Comparison of ENCODE assay signal across 9 cellular contexts in the genomic region with DNA sequence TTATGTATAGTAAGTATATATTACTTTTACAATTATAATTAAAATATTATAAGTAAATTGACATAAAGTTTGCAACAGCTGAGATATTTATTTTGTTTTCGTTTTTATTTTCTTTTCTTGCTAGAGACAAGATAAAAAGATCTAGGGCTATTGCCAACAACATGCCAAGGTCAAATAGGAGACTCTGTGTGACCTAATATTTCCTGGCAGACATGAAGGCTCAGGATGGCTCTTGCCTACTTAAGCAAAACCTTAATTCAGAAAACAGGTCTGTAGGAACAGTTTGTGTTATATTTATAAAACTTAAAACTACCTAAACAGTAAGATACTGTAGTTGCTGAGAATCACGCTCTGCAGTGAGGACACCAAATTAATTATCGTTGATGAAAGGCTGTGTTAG.
"Had no signal": no experiment of that assay in that cellular context is flagged by ENCODE, and none has a peak within 500 bp of the region (broad histone marks: within the 10 kb centered on the region; RNA-seq: fewer than 3 reads in every experiment).

No MANE protein-coding gene starts in this region.

- DNase-seq: GOT3, H7, HFFc6, IMR-90, KG1 had no signal

- FAIRE-seq: K562 had no signal

- H3K27ac Mint-ChIP-seq: HFFc6 had no signal

- H3K36me3 ChIP-seq: HAP-1 had no signal

- H3K4me3 ChIP-seq: HAP-1, K562 had no signal

- H3K27ac ChIP-seq: HL-60 had no signal

- H3K9me3 Mint-ChIP-seq: HFFc6 had no signal

- ATAC-seq: HCT116, K562 had no signal

- H3K4me1 ChIP-seq: HAP-1 had no signal

- H3K4me3 Mint-ChIP-seq: HFFc6 had no signal
